Comparison of ENCODE assay signal across 35 cellular contexts in the genomic region with DNA sequence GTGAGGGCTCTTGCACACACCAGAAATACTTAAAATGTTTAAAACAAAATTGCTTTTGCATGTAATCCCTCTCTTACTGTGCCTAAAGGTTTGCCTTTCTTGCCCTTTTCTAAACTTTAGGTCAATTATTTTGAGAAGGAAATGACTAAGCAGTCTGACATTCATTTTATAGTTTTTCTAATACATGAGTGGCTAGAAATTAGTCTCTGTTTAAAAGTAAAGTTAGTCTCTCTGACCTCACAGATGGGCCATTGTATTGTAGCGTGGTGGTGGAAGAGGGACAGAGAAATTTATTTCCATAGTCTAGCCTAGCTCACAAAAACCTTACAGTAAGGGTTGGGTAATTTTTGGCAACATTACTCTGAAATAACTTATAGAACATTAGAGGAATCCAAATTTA. TPM values are rescaled to one million over a fixed set of nuclear protein-coding genes. Genes with fewer than 3 reads are reported as not detected.
DNase-seq lines count a peak whose midpoint lies in the region; ATAC-seq, FAIRE-seq and TF ChIP-seq lines count a peak whose summit lies in the region.
"Had no signal": no experiment of that assay in that cellular context is flagged by ENCODE, and none has a peak within 500 bp of the region (broad histone marks: within the 10 kb centered on the region; RNA-seq: fewer than 3 reads in every experiment).

No MANE protein-coding gene starts in this region.

- H3K9me3 ChIP-seq in right atrium auricular region = no peaks in the 10 kb centered on the region
- H3K9me3 ChIP-seq: esophagus squamous epithelium, gastroesophageal sphincter, left lung, stomach, thyroid gland had no signal

- H3K36me3 ChIP-seq in right atrium auricular region = no peaks in the 10 kb centered on the region
- H3K36me3 ChIP-seq: esophagus squamous epithelium, gastroesophageal sphincter, left lung, stomach, thyroid gland had no signal

- peaks cover 0 to 20% of the 10 kb centered on the region in 2 donors for H3K4me1 ChIP-seq in right atrium auricular region

- H3K9me3 Mint-ChIP-seq in HFFc6 = no peaks in the 10 kb centered on the region
- H3K9me3 Mint-ChIP-seq: activated naive CD4-positive, alpha-beta T cell treated with anti-CD3 and anti-CD28 coated beads, Interleukin-2, amount 10 ng/mL, durations not matched to agents 7 days and 5 days had no signal

- FAIRE-seq in A204.1 (lab: Jason Lieb, UNC) = peak; percentile 100
- FAIRE-seq: GM18507 had no signal

- no peak overlapping the region for H3K27ac ChIP-seq in right atrium auricular region
- H3K27ac ChIP-seq: coronary artery, esophagus squamous epithelium, gastroesophageal sphincter, left lung, skin epidermis, stomach, thyroid gland had no signal

- H3K4me1 Mint-ChIP-seq in HFFc6 (ENCODE audit: low read depth) = peaks cover 60% of the 10 kb centered on the region
- H3K4me1 Mint-ChIP-seq: activated CD8-positive, alpha-beta memory T cell treated with anti-CD3 and anti-CD28 coated beads, Interleukin-2, amount 10 ng/mL, durations not matched to agents 7 days and 5 days; activated naive CD4-positive, alpha-beta T cell treated with anti-CD3 and anti-CD28 coated beads, Interleukin-2, amount 10 ng/mL, durations not matched to agents 7 days and 5 days had no signal

- no peaks in the 10 kb centered on the region for H3K27me3 ChIP-seq in right atrium auricular region
- H3K27me3 ChIP-seq: thyroid gland had no signal

- H3K4me3 Mint-ChIP-seq in HFFc6 = peak overlapping the region; percentile 11
- H3K4me3 Mint-ChIP-seq: activated CD8-positive, alpha-beta memory T cell treated with anti-CD3 and anti-CD28 coated beads, Interleukin-2, amount 10 ng/mL, durations not matched to agents 7 days and 5 days; activated naive CD4-positive, alpha-beta T cell treated with anti-CD3 and anti-CD28 coated beads, Interleukin-2, amount 10 ng/mL, durations not matched to agents 7 days and 5 days; effector memory CD8-positive, alpha-beta T cell; mesothelial cell of epicardium; naive thymus-derived CD4-positive, alpha-beta T cell had no signal

- peak; percentile 39; the same call in 2 of the 3 replicates for ATAC-seq in SK-N-SH treated with all-trans-retinoic acid at 6 μM for 48 hours
- no peak for ATAC-seq in HG03139 (IDR thresholded peaks at IDR 0.05; ENCODE audit: unreplicated experiment)
- ATAC-seq in GM21381 (IDR thresholded peaks at IDR 0.05; ENCODE audit: unreplicated experiment) = no peak
- ATAC-seq: activated CD8-positive, alpha-beta memory T cell treated with anti-CD3 and anti-CD28 coated beads, Interleukin-2, amount 10 ng/mL, durations not matched to agents 7 days and 5 days; effector memory CD8-positive, alpha-beta T cell; gastroesophageal sphincter; left lung; naive thymus-derived CD4-positive, alpha-beta T cell; PC-3 had no signal

- peak overlapping the region; percentile 61 for H3K27ac Mint-ChIP-seq in HFFc6
- H3K27ac Mint-ChIP-seq: activated CD8-positive, alpha-beta memory T cell treated with anti-CD3 and anti-CD28 coated beads, Interleukin-2, amount 10 ng/mL, durations not matched to agents 7 days and 5 days; activated naive CD4-positive, alpha-beta T cell treated with anti-CD3 and anti-CD28 coated beads, Interleukin-2, amount 10 ng/mL, durations not matched to agents 7 days and 5 days; effector memory CD8-positive, alpha-beta T cell; mesothelial cell of epicardium; naive thymus-derived CD4-positive, alpha-beta T cell had no signal

- DNase-seq in HFFc6 (peak; percentile 17), iris pigment epithelial cell (ENCODE audit: low read depth) (peak; percentile 33), activated gamma-delta T cell treated with Interleukin-2 at 50 U/mL for 16 hours (no peak), right atrium auricular region (ENCODE audit: low spot score) (no peak)
- DNase-seq: ACHN; activated CD4-positive, CD25-positive, alpha-beta regulatory T cell; activated CD8-positive, alpha-beta memory T cell treated with anti-CD3 and anti-CD28 coated beads, Interleukin-2, amount 10 ng/mL, durations not matched to agents 7 days and 5 days; activated naive CD4-positive, alpha-beta T cell treated with anti-CD3 and anti-CD28 coated beads, Interleukin-2, amount 10 ng/mL, durations not matched to agents 7 days and 5 days; DMS53; effector memory CD8-positive, alpha-beta T cell; esophagus squamous epithelium; left lung; naive thymus-derived CD4-positive, alpha-beta T cell; NCI-H1048; NCI-H187 treated with DMSO at 0.1 percent for 48 hours; NCI-H526; NK-92 treated with Interleukin-12 subunit alpha and Interleukin-12 subunit beta, amount 100 ng/mL, for 24 hours; occipital lobe; PC-3; SIG-M5; stimulated activated CD4-positive, alpha-beta T cell treated with anti-CD3 and anti-CD28 coated beads, Interleukin-1b, Interleukin-23, amount 100 ng/mL, for 48 hours; stimulated activated CD8-positive, alpha-beta memory T cell treated with anti-CD3 and anti-CD28 coated beads, Interleukin-4, amount 100 ng/mL, for 48 hours; stomach; T-helper 1 cell; thyroid gland had no signal

- H3K27me3 Mint-ChIP-seq in HFFc6 (ENCODE audit: insufficient read depth) = no peaks in the 10 kb centered on the region; the same call in 1 of the 2 replicates

- H3K4me3 ChIP-seq in right atrium auricular region = no peak overlapping the region
- H3K4me3 ChIP-seq: coronary artery, esophagus squamous epithelium, gastroesophageal sphincter, left lung, skin epidermis, stomach, thyroid gland had no signal

- TF ChIP-seq CTCF in HFFc6 (IDR thresholded peaks at IDR 0.05) = no peak
- TF ChIP-seq CTCF in right atrium auricular region (IDR thresholded peaks at IDR 0.05) = no peak

- H3K36me3 Mint-ChIP-seq in HFFc6 (ENCODE audit: low read depth) = no peaks in the 10 kb centered on the region
- H3K36me3 Mint-ChIP-seq: activated CD8-positive, alpha-beta memory T cell treated with anti-CD3 and anti-CD28 coated beads, Interleukin-2, amount 10 ng/mL, durations not matched to agents 7 days and 5 days; activated naive CD4-positive, alpha-beta T cell treated with anti-CD3 and anti-CD28 coated beads, Interleukin-2, amount 10 ng/mL, durations not matched to agents 7 days and 5 days; mesothelial cell of epicardium had no signal

TF ChIP-seq in SK-N-SH treated with all-trans-retinoic acid at 6 μM for 48 hours, 23 proteins besides CTCF, POLR2A, EP300 and RAD21 (continues in another document):
- TF ChIP-seq, protein P1, sequence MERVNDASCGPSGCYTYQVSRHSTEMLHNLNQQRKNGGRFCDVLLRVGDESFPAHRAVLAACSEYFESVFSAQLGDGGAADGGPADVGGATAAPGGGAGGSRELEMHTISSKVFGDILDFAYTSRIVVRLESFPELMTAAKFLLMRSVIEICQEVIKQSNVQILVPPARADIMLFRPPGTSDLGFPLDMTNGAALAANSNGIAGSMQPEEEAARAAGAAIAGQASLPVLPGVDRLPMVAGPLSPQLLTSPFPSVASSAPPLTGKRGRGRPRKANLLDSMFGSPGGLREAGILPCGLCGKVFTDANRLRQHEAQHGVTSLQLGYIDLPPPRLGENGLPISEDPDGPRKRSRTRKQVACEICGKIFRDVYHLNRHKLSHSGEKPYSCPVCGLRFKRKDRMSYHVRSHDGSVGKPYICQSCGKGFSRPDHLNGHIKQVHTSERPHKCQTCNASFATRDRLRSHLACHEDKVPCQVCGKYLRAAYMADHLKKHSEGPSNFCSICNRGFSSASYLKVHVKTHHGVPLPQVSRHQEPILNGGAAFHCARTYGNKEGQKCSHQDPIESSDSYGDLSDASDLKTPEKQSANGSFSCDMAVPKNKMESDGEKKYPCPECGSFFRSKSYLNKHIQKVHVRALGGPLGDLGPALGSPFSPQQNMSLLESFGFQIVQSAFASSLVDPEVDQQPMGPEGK (CRISPR knock-in tag; IDR thresholded peaks at IDR 0.05; ENCODE audit: borderline replicate concordance) = no peak
- TF ChIP-seq SNAI2 (CRISPR knock-in tag; IDR thresholded peaks at IDR 0.05) (no peak), ESRRG (CRISPR knock-in tag; IDR thresholded peaks at IDR 0.05) (no peak), BACH2 (CRISPR knock-in tag; IDR thresholded peaks at IDR 0.05; ENCODE audit: borderline replicate concordance) (no peak), RARB (CRISPR knock-in tag; IDR thresholded peaks at IDR 0.05) (no peak)
- TF ChIP-seq, protein P2, sequence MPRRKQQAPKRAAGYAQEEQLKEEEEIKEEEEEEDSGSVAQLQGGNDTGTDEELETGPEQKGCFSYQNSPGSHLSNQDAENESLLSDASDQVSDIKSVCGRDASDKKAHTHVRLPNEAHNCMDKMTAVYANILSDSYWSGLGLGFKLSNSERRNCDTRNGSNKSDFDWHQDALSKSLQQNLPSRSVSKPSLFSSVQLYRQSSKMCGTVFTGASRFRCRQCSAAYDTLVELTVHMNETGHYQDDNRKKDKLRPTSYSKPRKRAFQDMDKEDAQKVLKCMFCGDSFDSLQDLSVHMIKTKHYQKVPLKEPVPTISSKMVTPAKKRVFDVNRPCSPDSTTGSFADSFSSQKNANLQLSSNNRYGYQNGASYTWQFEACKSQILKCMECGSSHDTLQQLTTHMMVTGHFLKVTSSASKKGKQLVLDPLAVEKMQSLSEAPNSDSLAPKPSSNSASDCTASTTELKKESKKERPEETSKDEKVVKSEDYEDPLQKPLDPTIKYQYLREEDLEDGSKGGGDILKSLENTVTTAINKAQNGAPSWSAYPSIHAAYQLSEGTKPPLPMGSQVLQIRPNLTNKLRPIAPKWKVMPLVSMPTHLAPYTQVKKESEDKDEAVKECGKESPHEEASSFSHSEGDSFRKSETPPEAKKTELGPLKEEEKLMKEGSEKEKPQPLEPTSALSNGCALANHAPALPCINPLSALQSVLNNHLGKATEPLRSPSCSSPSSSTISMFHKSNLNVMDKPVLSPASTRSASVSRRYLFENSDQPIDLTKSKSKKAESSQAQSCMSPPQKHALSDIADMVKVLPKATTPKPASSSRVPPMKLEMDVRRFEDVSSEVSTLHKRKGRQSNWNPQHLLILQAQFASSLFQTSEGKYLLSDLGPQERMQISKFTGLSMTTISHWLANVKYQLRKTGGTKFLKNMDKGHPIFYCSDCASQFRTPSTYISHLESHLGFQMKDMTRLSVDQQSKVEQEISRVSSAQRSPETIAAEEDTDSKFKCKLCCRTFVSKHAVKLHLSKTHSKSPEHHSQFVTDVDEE (CRISPR knock-in tag; IDR thresholded peaks at IDR 0.05) = no peak
- TF ChIP-seq, protein P3, sequence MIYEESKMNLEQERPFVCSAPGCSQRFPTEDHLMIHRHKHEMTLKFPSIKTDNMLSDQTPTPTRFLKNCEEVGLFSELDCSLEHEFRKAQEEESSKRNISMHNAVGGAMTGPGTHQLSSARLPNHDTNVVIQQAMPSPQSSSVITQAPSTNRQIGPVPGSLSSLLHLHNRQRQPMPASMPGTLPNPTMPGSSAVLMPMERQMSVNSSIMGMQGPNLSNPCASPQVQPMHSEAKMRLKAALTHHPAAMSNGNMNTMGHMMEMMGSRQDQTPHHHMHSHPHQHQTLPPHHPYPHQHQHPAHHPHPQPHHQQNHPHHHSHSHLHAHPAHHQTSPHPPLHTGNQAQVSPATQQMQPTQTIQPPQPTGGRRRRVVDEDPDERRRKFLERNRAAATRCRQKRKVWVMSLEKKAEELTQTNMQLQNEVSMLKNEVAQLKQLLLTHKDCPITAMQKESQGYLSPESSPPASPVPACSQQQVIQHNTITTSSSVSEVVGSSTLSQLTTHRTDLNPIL (CRISPR knock-in tag; IDR thresholded peaks at IDR 0.05; ENCODE audit: low read depth) = no peak

RNA-seq across cellular contexts. Expression of a gene that starts 3.6 kb away (rescaled TPM):
- 100 to 1,000 TPM; 145 to 364 (median 152) TPM for total RNA-seq in HFFc6 (2021; fragmentation: NEBNext Ultra II Directional; extraction: Animal tissue kit (Norgen Biotek cat#: 25700))
- under 1 TPM in 1 of 2 donors, not detected in 1; 0.71 TPM for total RNA-seq in right atrium auricular region
- total RNA-seq: activated CD8-positive, alpha-beta memory T cell treated with anti-CD3 and anti-CD28 coated beads, Interleukin-2, amount 10 ng/mL, durations not matched to agents 7 days and 5 days; esophagus squamous epithelium; naive thymus-derived CD4-positive, alpha-beta T cell; PC-3; pulmonary artery endothelial cell had no signal

Comparison
In these comparisons a context has a peak if more than half of its experiments do, and no peak if none do; other contexts are left out.
1. DNase-seq: peak in HFFc6 (single experiment) and iris pigment epithelial cell (single experiment); none in activated gamma-delta T cell treated with Interleukin-2 at 50 U/mL for 16 hours (single experiment) and right atrium auricular region (single experiment).
2. RNA of a gene that starts 3.6 kb away (total RNA-seq): 145 to 364 TPM in HFFc6; 0.71 TPM in right atrium auricular region; every median in the first group is over 10 times any median in the second.